In the genomic region with DNA sequence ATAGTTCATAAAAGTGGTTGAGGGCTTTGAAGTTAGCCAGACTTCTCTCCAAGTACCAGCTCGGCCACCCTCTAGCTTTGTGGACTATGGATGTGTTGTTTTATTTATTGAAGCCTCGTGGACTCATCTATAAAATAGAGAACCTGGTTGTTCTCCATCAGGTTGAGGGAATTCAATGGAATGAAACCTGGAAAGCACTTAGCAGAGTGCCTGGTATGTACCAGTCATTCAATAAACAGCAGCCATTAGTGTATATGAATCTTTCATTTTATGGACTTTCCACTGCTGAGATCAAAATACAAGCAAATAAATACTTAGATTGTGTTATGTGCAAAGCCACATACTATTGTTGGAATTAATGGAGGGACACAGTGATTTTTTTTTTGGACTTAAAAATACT, we compare ENCODE assay signal across 21 cellular contexts.
"Had no signal": no experiment of that assay in that cellular context is flagged by ENCODE, and none has a peak within 500 bp of the region (broad histone marks: within the 10 kb centered on the region; RNA-seq: fewer than 3 reads in every experiment).

No MANE protein-coding gene starts in this region.

- DNase-seq: activated CD4-positive, alpha-beta memory T cell treated with anti-CD3 and anti-CD28 coated beads, Interleukin-2, amount 10 ng/mL, durations not matched to agents 7 days and 5 days; activated CD4-positive, alpha-beta T cell treated with anti-CD3 and anti-CD28 coated beads for 1 hour; activated CD4-positive, alpha-beta T cell treated with anti-CD3 and anti-CD28 coated beads, Interleukin-2, amount 10 ng/mL, durations not matched to agents 7 days and 5 days; activated T-cell treated with anti-CD3 and anti-CD28 coated beads, Interleukin-2, amount 50 U/mL, for 48 hours; colonic mucosa; effector CD8-positive, alpha-beta T cell; esophagus squamous epithelium; foreskin melanocyte; heart right ventricle; midbrain; naive thymus-derived CD4-positive, alpha-beta T cell; right lobe of liver; stimulated activated CD4-positive, alpha-beta T cell treated with anti-CD3 and anti-CD28 coated beads, Interleukin-12 subunit alpha, Interleukin-12 subunit beta, amount 100 ng/mL, for 4 hours; stimulated activated CD4-positive, alpha-beta T cell treated with anti-CD3 and anti-CD28 coated beads, Interleukin-4, amount 100 ng/mL, for 1 hour; stimulated activated naive CD8-positive, alpha-beta T cell treated with anti-CD3 and anti-CD28 coated beads, Interleukin-15, Interleukin-2, amounts not matched to agents 100 U/mL and 50 U/mL, for 24 hours; upper lobe of left lung had no signal

- H3K27ac Mint-ChIP-seq: activated CD4-positive, alpha-beta memory T cell treated with anti-CD3 and anti-CD28 coated beads, Interleukin-2, amount 10 ng/mL, durations not matched to agents 7 days and 5 days; activated CD4-positive, alpha-beta T cell treated with anti-CD3 and anti-CD28 coated beads, Interleukin-2, amount 10 ng/mL, durations not matched to agents 7 days and 5 days; activated naive CD4-positive, alpha-beta T cell treated with anti-CD3 and anti-CD28 coated beads, Interleukin-2, amount 50 U/mL, for 72 hours; activated T-helper 2 cell treated with anti-CD3 and anti-CD28 coated beads, Interferon-gamma antibody, Interleukin-2, Interleukin-4, amounts not matched to agents 10 μg/mL and 5 μg/mL and 100 μg/mL, durations not matched to agents 14 hours and 24 hours and 36 hours; naive thymus-derived CD4-positive, alpha-beta T cell had no signal

- H3K4me3 ChIP-seq: colonic mucosa, esophagus squamous epithelium, heart right ventricle, right lobe of liver, thoracic aorta, upper lobe of left lung, vagina had no signal

- H3K27me3 ChIP-seq: colonic mucosa, esophagus squamous epithelium, heart right ventricle, right lobe of liver, upper lobe of left lung, vagina had no signal

- H3K36me3 Mint-ChIP-seq: activated naive CD4-positive, alpha-beta T cell treated with anti-CD3 and anti-CD28 coated beads, Interleukin-2, amount 50 U/mL, for 72 hours had no signal

- H3K27ac ChIP-seq: colonic mucosa, epithelial cell of prostate, esophagus squamous epithelium, heart right ventricle, right lobe of liver, thoracic aorta, upper lobe of left lung, vagina had no signal

- H3K27me3 Mint-ChIP-seq: activated CD4-positive, alpha-beta memory T cell treated with anti-CD3 and anti-CD28 coated beads, Interleukin-2, amount 10 ng/mL, durations not matched to agents 7 days and 5 days; activated CD4-positive, alpha-beta T cell treated with anti-CD3 and anti-CD28 coated beads, Interleukin-2, amount 10 ng/mL, durations not matched to agents 7 days and 5 days; naive thymus-derived CD4-positive, alpha-beta T cell had no signal

- H3K9me3 Mint-ChIP-seq: activated CD4-positive, alpha-beta T cell treated with anti-CD3 and anti-CD28 coated beads, Interleukin-2, amount 10 ng/mL, durations not matched to agents 7 days and 5 days; activated naive CD4-positive, alpha-beta T cell treated with anti-CD3 and anti-CD28 coated beads, Interleukin-2, amount 50 U/mL, for 72 hours had no signal

- H3K4me3 Mint-ChIP-seq: activated CD4-positive, alpha-beta memory T cell treated with anti-CD3 and anti-CD28 coated beads, Interleukin-2, amount 10 ng/mL, durations not matched to agents 7 days and 5 days; activated CD4-positive, alpha-beta T cell treated with anti-CD3 and anti-CD28 coated beads, Interleukin-2, amount 10 ng/mL, durations not matched to agents 7 days and 5 days; naive thymus-derived CD4-positive, alpha-beta T cell had no signal

- H3K4me1 Mint-ChIP-seq: activated CD4-positive, alpha-beta memory T cell treated with anti-CD3 and anti-CD28 coated beads, Interleukin-2, amount 10 ng/mL, durations not matched to agents 7 days and 5 days; activated CD4-positive, alpha-beta T cell treated with anti-CD3 and anti-CD28 coated beads, Interleukin-2, amount 10 ng/mL, durations not matched to agents 7 days and 5 days; naive thymus-derived CD4-positive, alpha-beta T cell had no signal

- H3K36me3 ChIP-seq: colonic mucosa, esophagus squamous epithelium, heart right ventricle, right lobe of liver, thoracic aorta, upper lobe of left lung, vagina had no signal

- H3K9me3 ChIP-seq: colonic mucosa, esophagus squamous epithelium, heart right ventricle, right lobe of liver, thoracic aorta, upper lobe of left lung, vagina had no signal

- H3K4me1 ChIP-seq: colonic mucosa, right lobe of liver, vagina had no signal

- ATAC-seq: activated naive CD4-positive, alpha-beta T cell treated with anti-CD3 and anti-CD28 coated beads, Interleukin-2, amount 50 U/mL, for 72 hours; naive thymus-derived CD4-positive, alpha-beta T cell; right lobe of liver; stimulated activated naive CD8-positive, alpha-beta T cell treated with anti-CD3 and anti-CD28 coated beads, Interleukin-15, Interleukin-2, amounts not matched to agents 100 U/mL and 50 U/mL, for 24 hours had no signal
